ENCODE assay signal across 20 cellular contexts in genomic region chr4:24576276-24576675, GRCh38. TPM values are rescaled to one million over a fixed set of nuclear protein-coding genes. Genes with fewer than 3 reads are reported as not detected.
DNase-seq lines count a peak whose midpoint lies in the region; ATAC-seq, FAIRE-seq and TF ChIP-seq lines count a peak whose summit lies in the region.
"Had no signal": no experiment of that assay in that cellular context is flagged by ENCODE, and none has a peak within 500 bp of the region (broad histone marks: within the 10 kb centered on the region; RNA-seq: fewer than 3 reads in every experiment).

No MANE protein-coding gene starts in this region.

- in situ Hi-C loops in HepG2 (cut with HindIII; ENCODE audit: extremely low pct_ligation_motif_present, low pct_unique_long_range_greater_than_20kb) = loop anchor here (25.0 kb wide), 1 partner anchor 689 kb away; the partner anchor contains the start of gene PPARGC1A

- intact Hi-C loops in HepG2 (cut with micrococcal nuclease; ENCODE audit: unreplicated experiment) (no loop called here), right lobe of liver (cut with DNase I) (no loop called here)

- no peak overlapping the region for H3K9ac ChIP-seq in HepG2 (ENCODE audit: insufficient read depth, low read depth, low read length)
- no peak overlapping the region for H3K9ac ChIP-seq in keratinocyte (ENCODE audit: control insufficient read depth, extremely low read depth, insufficient read depth, low read length)

- no peak for TF ChIP-seq EP300 in HepG2 (IDR thresholded peaks at IDR 0.05; ENCODE audit: low read depth in 2 of 2, low read length in 2 of 2)
- TF ChIP-seq EP300 in HepG2 (CRISPR knock-in tag; IDR thresholded peaks at IDR 0.05; ENCODE audit: borderline replicate concordance) = no peak

- no TSS peak for BruUV-seq in HepG2 (replicated peaks; lab: Mats Ljungman, UMichigan)

- TF ChIP-seq POLR2A in HepG2 (IDR thresholded peaks at IDR 0.05; ENCODE audit: insufficient read depth in 1 of 2, low read depth in 2 of 2, low read length in 2 of 2) (no peak), right lobe of liver (IDR thresholded peaks at IDR 0.05) (no peak), NB4 (IDR thresholded peaks at IDR 0.05; ENCODE audit: extremely low read depth, insufficient read length) (no peak)

- DNase-seq in HepG2 (ENCODE audit: low spot score) (no peak), right lobe of liver (no peak), NB4 (ENCODE audit: low read depth) (no peak), keratinocyte (ENCODE audit: low read depth, low spot score) (no peak), NCI-H2107 treated with DMSO at 0.1 percent for 48 hours (lab: John Stamatoyannopoulos, UW; ENCODE audit: unreplicated experiment) (no peak), NCI-H510A (lab: John Stamatoyannopoulos, UW) (no peak), islet precursor cell (no peak)
- DNase-seq: BE2C; Calu3; CD4-positive, alpha-beta memory T cell; EL; HCEC 1CT; NCI-H1105; NCI-H2081 treated with DMSO at 0.1 percent for 48 hours; NCI-H748 treated with DMSO at 0.1 percent for 48 hours had no signal

- H2AFZ ChIP-seq in HepG2 (ENCODE audit: low read length) (no peak overlapping the region), keratinocyte (ENCODE audit: control insufficient read depth, low read length) (no peak overlapping the region)

- H4K20me1 ChIP-seq in HepG2 (ENCODE audit: insufficient read depth, low read length) (peaks cover 83% of the 10 kb centered on the region), keratinocyte (ENCODE audit: control insufficient read depth, extremely low read depth, insufficient read depth, low read length) (peaks cover 52% of the 10 kb centered on the region)

- H3K27me3 ChIP-seq in HepG2 (ENCODE audit: control insufficient read depth in 1 of 2, insufficient read depth in 2 of 2, low read length in 2 of 2) (no peaks in the 10 kb centered on the region), right lobe of liver (no peaks in the 10 kb centered on the region), keratinocyte (ENCODE audit: control insufficient read depth, extremely low read depth, insufficient read depth, low read length) (no peaks in the 10 kb centered on the region)
- H3K27me3 ChIP-seq: BE2C had no signal

- H3K4me3 ChIP-seq in HepG2 (replicated peaks in 1 of 3; ENCODE audit: insufficient read depth in 1 of 3, low read depth in 2 of 3, low read length in 3 of 3) (no peak overlapping the region), right lobe of liver (no peak overlapping the region), NB4 (ENCODE audit: low read depth, low read length) (peak overlapping the region; percentile 22), keratinocyte (ENCODE audit: control insufficient read depth in 2 of 3, extremely low read depth in 1 of 3, insufficient read depth in 2 of 3, low read depth in 1 of 3, low read length in 3 of 3) (no peak overlapping the region)

- TF ChIP-seq RAD21 in HepG2 (CRISPR knock-in tag; IDR thresholded peaks at IDR 0.05) = no peak

- FAIRE-seq in HepG2 (lab: Jason Lieb, UNC) = no peak
- peak; percentile 5 for FAIRE-seq in keratinocyte (lab: Jason Lieb, UNC)
- FAIRE-seq: A204.1, RCC 7860 had no signal

- no peak for ATAC-seq in HepG2
- ATAC-seq in right lobe of liver = no peak
- no peak for ATAC-seq in GM18861 (IDR thresholded peaks at IDR 0.05; ENCODE audit: unreplicated experiment)
- ATAC-seq: Right ventricle myocardium inferior had no signal

- WGBS in HepG2 (ENCODE audit: low lambda C conversion rate) = 98% methylated on average over 17 of the region's 17 CpGs
- WGBS in right lobe of liver (ENCODE audit: insufficient coverage, low coverage, low lambda C conversion rate, missing lambda C conversion rate) = 93% methylated on average over 17 of the region's 17 CpGs

- POLR2A ChIA-PET in HepG2 (lab: Yijun Ruan, JAX) = no interaction called here

- H3K4me1 ChIP-seq in HepG2 (ENCODE audit: insufficient read depth, low read length) = peaks cover 72% of the 10 kb centered on the region
- peaks cover 0 to 35% (median 5%) of the 10 kb centered on the region in 4 donors for H3K4me1 ChIP-seq in right lobe of liver
- H3K4me1 ChIP-seq in keratinocyte (ENCODE audit: control insufficient read depth, extremely low read depth, insufficient read depth, low read length) = peaks cover 9% of the 10 kb centered on the region
- H3K4me1 ChIP-seq: BE2C had no signal

- H3K36me3 ChIP-seq in HepG2 (replicated peaks in 1 of 2; ENCODE audit: control insufficient read depth in 1 of 2, insufficient read depth in 2 of 2, low read length in 2 of 2) = peaks cover 16 to 77% of the 10 kb centered on the region in 2 experiments
- H3K36me3 ChIP-seq in right lobe of liver = peaks cover 0 to 16% (median 6%) of the 10 kb centered on the region in 4 donors
- peaks cover 10 to 49% of the 10 kb centered on the region in 2 experiments for H3K36me3 ChIP-seq in keratinocyte (ENCODE audit: control insufficient read depth in 2 of 2, extremely low read depth in 1 of 2, insufficient read depth in 2 of 2, low read length in 2 of 2)

- H3K9me1 ChIP-seq in keratinocyte (ENCODE audit: control insufficient read depth, extremely low read depth, insufficient read depth, low read length) = no peaks in the 10 kb centered on the region

- H3K9me3 ChIP-seq in HepG2 (ENCODE audit: low read length) = no peaks in the 10 kb centered on the region
- no peaks in the 10 kb centered on the region for H3K9me3 ChIP-seq in right lobe of liver
- no peaks in the 10 kb centered on the region for H3K9me3 ChIP-seq in keratinocyte (ENCODE audit: control insufficient read depth, low read depth, low read length)
- H3K9me3 ChIP-seq: BE2C had no signal

- H3K27ac ChIP-seq in HepG2 (ENCODE audit: extremely low read length, insufficient read depth, low read length) (no peak overlapping the region), right lobe of liver (no peak overlapping the region), keratinocyte (ENCODE audit: control insufficient read depth, insufficient read depth, low read length) (no peak overlapping the region)
- H3K27ac ChIP-seq: HL-60 had no signal

- no peak for TF ChIP-seq CTCF in HepG2 (CRISPR knock-in tag; IDR thresholded peaks at IDR 0.05)
- no peak for TF ChIP-seq CTCF in right lobe of liver (IDR thresholded peaks at IDR 0.05)
- no peak for TF ChIP-seq CTCF in NB4 (IDR thresholded peaks at IDR 0.05; ENCODE audit: low read depth, low read length)
- no peak for TF ChIP-seq CTCF in keratinocyte (optimal IDR thresholded peaks at IDR 0.05 in 1 of 3, IDR thresholded peaks at IDR 0.05 in 1 of 3, conservative IDR thresholded peaks at IDR 0.05 in 1 of 3; ENCODE audit: extremely low read depth in 1 of 3, insufficient read depth in 2 of 3, low read length in 3 of 3)

- peaks cover 98% of the 10 kb centered on the region for H3K79me2 ChIP-seq in HepG2 (ENCODE audit: insufficient read depth, low read length)
- peaks cover 100% of the 10 kb centered on the region for H3K79me2 ChIP-seq in keratinocyte (ENCODE audit: control insufficient read depth, insufficient read depth, low read length)

- CTCF ChIA-PET in HepG2 (lab: Yijun Ruan, JAX; ENCODE audit: low intra/inter-chr PET ratio, low total read pairs) = no interaction called here

- H3K4me2 ChIP-seq in HepG2 (ENCODE audit: low read depth, low read length) (no peak overlapping the region), keratinocyte (ENCODE audit: control insufficient read depth, extremely low read depth, insufficient read depth, low read depth, low read length) (no peak overlapping the region)

- dilution Hi-C loops in keratinocyte (cut with MboI; ENCODE audit: extremely low pct_ligation_motif_present, low sequenced_read_pairs) = no loop called here

TF ChIP-seq in HepG2, 621 proteins besides CTCF, POLR2A, EP300 and RAD21:
- TF ChIP-seq RBFOX2 (IDR thresholded peaks at IDR 0.05; ENCODE audit: low read depth, low read length) = 0 out of 2 replicates have a peak, but pooled peaks have one; percentile 27
- no peak for TF ChIP-seq HDAC6 (IDR thresholded peaks at IDR 0.05; ENCODE audit: low read depth, low read length)

RNA-seq across cellular contexts. Expression of gene DHX15, which starts 8.1 kb away (rescaled TPM):
- 165 and 198 TPM in 2 replicates for total RNA-seq in HepG2 (2016; rRNA removed; fragmentation: Illumina TruSeq; extraction: Trizol)
- 19.0 and 24.6 TPM in 2 replicates for total RNA-seq in HepG2 (2016; cell fraction: cytosol; rRNA removed; fragmentation: Illumina TruSeq; extraction: Trizol; ENCODE audit: low read depth)
- total RNA-seq in HepG2 (2016; cell fraction: insoluble cytoplasmic fraction; rRNA removed; fragmentation: Illumina TruSeq; extraction: Trizol) = 159 and 207 TPM in 2 replicates
- 50.2 and 58.7 TPM in 2 replicates for total RNA-seq in HepG2 (2016; cell fraction: membrane; rRNA removed; fragmentation: Illumina TruSeq; extraction: Trizol)
- 250 and 254 TPM in 2 replicates for total RNA-seq in HepG2 (2016; cell fraction: nucleus; rRNA removed; fragmentation: Illumina TruSeq; extraction: Trizol)
- polyA plus RNA-seq in HepG2 (2011; rRNA removed) = 77.2 and 92.9 TPM in 2 replicates
- 33.7 and 45.6 TPM in 2 replicates for polyA plus RNA-seq in HepG2 (2011; cell fraction: cytosol; rRNA removed)
- 115 and 138 TPM in 2 replicates for polyA plus RNA-seq in HepG2 (2011; cell fraction: nucleus; rRNA removed)
- polyA plus RNA-seq in HepG2 (2012) = 79.8 and 86.1 TPM in 2 replicates
- polyA plus RNA-seq in HepG2 (2016; cell fraction: cytosol; fragmentation: Illumina TruSeq; extraction: Trizol; ENCODE audit: low read depth) = 9.6 and 13.3 TPM in 2 replicates
- 153 and 171 TPM in 2 replicates for polyA plus RNA-seq in HepG2 (2016; cell fraction: insoluble cytoplasmic fraction; fragmentation: Illumina TruSeq; extraction: Trizol; ENCODE audit: low read depth)
- 31.8 and 34.9 TPM in 2 replicates for polyA plus RNA-seq in HepG2 (2016; cell fraction: membrane; fragmentation: Illumina TruSeq; extraction: Trizol; ENCODE audit: low read depth)
- 187 and 190 TPM in 2 replicates for polyA plus RNA-seq in HepG2 (2016; cell fraction: nucleus; fragmentation: Illumina TruSeq; extraction: Trizol; ENCODE audit: insufficient read depth, low read depth)
- 100 and 159 TPM in 2 replicates for polyA minus RNA-seq in HepG2 (2011; rRNA and poly(A)+ RNA removed; ENCODE audit: low replicate concordance)
- 55.3 and 55.4 TPM in 2 replicates for polyA minus RNA-seq in HepG2 (2011; cell fraction: cytosol; rRNA and poly(A)+ RNA removed)
- polyA minus RNA-seq in HepG2 (2011; cell fraction: nucleus; rRNA and poly(A)+ RNA removed) = 424 and 461 TPM in 2 replicates
- total RNA-seq in right lobe of liver = 10 to 100 TPM; 26.4 to 56.3 (median 42.1) TPM
- polyA plus RNA-seq in keratinocyte = 136 to 206 TPM (median 146 TPM) in 3 replicates
- 192 TPM for polyA plus RNA-seq in keratinocyte (2011; ENCODE audit: low read depth)
- polyA plus RNA-seq in keratinocyte (2011; cell fraction: cytosol; rRNA removed) = 62.7 and 126 TPM in 2 replicates
- 197 and 271 TPM in 2 replicates for polyA plus RNA-seq in keratinocyte (2011; cell fraction: nucleus; rRNA removed)
- polyA plus RNA-seq in keratinocyte (2012; ENCODE audit: low replicate concordance) = 83.0 and 109 TPM in 2 replicates
- 48.8 to 220 TPM (median 120 TPM) in 3 replicates for polyA minus RNA-seq in keratinocyte
- 65.0 TPM for polyA minus RNA-seq in keratinocyte (2011; cell fraction: cytosol; rRNA and poly(A)+ RNA removed)
- polyA minus RNA-seq in keratinocyte (2011; cell fraction: nucleus; rRNA and poly(A)+ RNA removed) = 109 and 189 TPM in 2 replicates
